In genomic region chr17:78250891-78251772, GRCh38 we compare ENCODE assay signal across 7 cellular contexts. TPM values are rescaled to one million over a fixed set of nuclear protein-coding genes. Genes with fewer than 3 reads are reported as not detected.
DNase-seq lines count a peak whose midpoint lies in the region; ATAC-seq and TF ChIP-seq lines count a peak whose summit lies in the region.

No MANE protein-coding gene starts in this region.

- no peaks in the 10 kb centered on the region for H3K9me3 Mint-ChIP-seq in chondrocyte (ENCODE audit: low read depth)

- no peaks in the 10 kb centered on the region for H3K27me3 Mint-ChIP-seq in chondrocyte (ENCODE audit: low read depth)

- H3K4me1 Mint-ChIP-seq in chondrocyte (ENCODE audit: low read depth), result peaks cover 12% of the 10 kb centered on the region

- H3K4me3 Mint-ChIP-seq in chondrocyte (ENCODE audit: unreplicated experiment), result no peak overlapping the region

- no peak overlapping the region for H3K27ac Mint-ChIP-seq in chondrocyte (ENCODE audit: unreplicated experiment)

- DNase-seq in NCI-H526 treated with DMSO at 0.1 percent for 48 hours (lab: John Stamatoyannopoulos, UW), result peak; percentile 74
- DNase-seq in activated CD4-positive, alpha-beta T cell treated with anti-CD3 and anti-CD28 coated beads for 4 hours, result peak; percentile 84 to 85
- DNase-seq in chondrocyte (ENCODE audit: low spot score), result peak; percentile 91
- peak; percentile 85 for DNase-seq in left lobe of liver (ENCODE audit: low spot score)
- peak; percentile 86 to 90 for DNase-seq in stimulated activated CD4-positive, alpha-beta T cell treated with anti-CD3 and anti-CD28 coated beads, Interleukin-2, amount 100 ng/mL, for 48 hours

- TF ChIP-seq CTCF in chondrocyte (IDR thresholded peaks at IDR 0.05), result peak; percentile 100

- H3K36me3 Mint-ChIP-seq in chondrocyte (ENCODE audit: low read depth), result no peaks in the 10 kb centered on the region

- peak; percentile 58 for ATAC-seq in GM18502 (IDR thresholded peaks at IDR 0.05; ENCODE audit: poor library complexity, unreplicated experiment)
- peak; percentile 58 for ATAC-seq in HG03432 (IDR thresholded peaks at IDR 0.05; ENCODE audit: unreplicated experiment)
- ATAC-seq in left lobe of liver, result peak; percentile 92

RNA-seq across cellular contexts. Expression of gene TMEM235, which starts 19.7 kb away (rescaled TPM):
- total RNA-seq in chondrocyte (not detected in 3 replicates), left lobe of liver (not detected)

RNA-seq across cellular contexts. Expression of gene BIRC5, which starts 37.1 kb away (rescaled TPM):
- 10.2 to 11.6 TPM (median 10.9 TPM) in 3 replicates for total RNA-seq in chondrocyte
- total RNA-seq in left lobe of liver, result 0.88 TPM

Comparison
In these comparisons a context has a peak if more than half of its experiments do, and no peak if none do; other contexts are left out.
1. Peak in every context shown above with its lines: DNase-seq and ATAC-seq.